In the genomic region with DNA sequence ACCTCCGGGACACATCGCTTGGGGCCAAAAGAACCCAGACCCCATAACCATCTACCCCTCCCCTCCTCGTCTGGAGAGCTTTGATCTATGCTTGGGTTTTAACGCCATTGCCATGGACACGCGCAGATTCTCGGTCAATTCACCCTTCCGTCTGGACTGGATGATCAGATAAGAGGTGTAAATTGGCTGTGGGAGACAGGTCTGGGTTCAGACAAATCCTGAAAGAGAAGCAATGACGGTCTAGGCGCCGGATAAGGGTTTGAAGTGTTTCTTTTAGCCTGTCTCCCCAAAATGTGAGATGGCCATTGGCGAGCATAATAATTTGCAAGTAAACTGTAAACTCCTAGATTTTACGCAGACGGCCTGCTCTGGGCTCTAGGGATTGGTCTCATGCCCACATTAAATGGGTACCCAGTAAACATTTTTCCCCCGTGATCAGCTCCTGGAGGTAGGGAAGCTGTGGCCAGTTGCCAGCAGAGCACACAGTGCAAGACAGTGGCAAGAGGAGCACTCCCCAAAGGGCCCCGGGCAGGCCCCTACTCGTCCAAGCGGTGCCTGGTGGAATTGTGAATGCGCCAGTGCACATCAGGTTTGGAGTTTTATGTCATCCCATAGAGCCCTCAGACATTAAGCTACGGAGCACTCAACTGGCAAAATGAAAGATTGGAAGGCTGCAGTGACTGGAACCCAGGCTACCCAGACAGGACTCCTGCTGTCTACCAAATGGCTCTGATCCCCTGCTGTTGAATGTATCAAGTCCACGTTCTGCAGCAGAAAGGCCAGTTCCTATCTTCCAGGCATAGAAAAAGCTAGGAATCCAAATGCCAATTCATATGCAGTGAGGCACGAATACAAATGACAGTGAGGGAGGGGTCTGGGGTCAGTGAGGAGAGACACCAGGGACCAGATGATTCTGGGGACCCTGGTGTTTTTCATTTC, we compare ENCODE assay signal across 9 cellular contexts. TPM values are rescaled to one million over a fixed set of nuclear protein-coding genes. Genes with fewer than 3 reads are reported as not detected.
A peak's percentile ranks its signal among the peaks of the same experiment; 100 is the strongest.
DNase-seq lines count a peak whose midpoint lies in the region; ATAC-seq, FAIRE-seq and TF ChIP-seq lines count a peak whose summit lies in the region.
"Had no signal": no experiment of that assay in that cellular context is flagged by ENCODE, and none has a peak within 500 bp of the region (broad histone marks: within the 10 kb centered on the region; RNA-seq: fewer than 3 reads in every experiment).

No MANE protein-coding gene starts in this region.

- H2AFZ ChIP-seq in H1 (ENCODE audit: low read length) = no peak overlapping the region

- POLR2A ChIA-PET in H1 (lab: Charles Lee; ENCODE audit: partially characterized antibody) = interaction anchor here (1.4 to 1.5 kb wide), 2 partner anchors 14 to 34 kb away, joined by 3 to 5 read pairs; no protein-coding TSS in a partner anchor
- POLR2A ChIA-PET in naive thymus-derived CD4-positive, alpha-beta T cell (lab: Charles Lee) = no interaction called here

- no peak for TF ChIP-seq EP300 in H1 (IDR thresholded peaks at IDR 0.05; ENCODE audit: borderline replicate concordance in 1 of 2, low read depth in 2 of 2, low read length in 2 of 2)

- H2AK5ac ChIP-seq in H1 (ENCODE audit: low read depth, low read length) = no peak overlapping the region

- H3K79me2 ChIP-seq in H1 (ENCODE audit: control insufficient read depth in 1 of 2, insufficient read depth in 2 of 2, low read length in 2 of 2) = peaks cover 0 to 57% of the 10 kb centered on the region in 2 experiments; a peak in 2 of 4 replicates

- intact Hi-C loops in naive thymus-derived CD4-positive, alpha-beta T cell (cut with micrococcal nuclease) = no loop called here
- intact Hi-C loops in posterior vena cava (cut with DNase I) = loop anchor here in 1 of 2 donors (5.0 to 10.0 kb wide), 2 partner anchors 45 to 238 kb away; no protein-coding TSS in a partner anchor

- no peak overlapping the region for H3K14ac ChIP-seq in H1 (ENCODE audit: insufficient read length)

- peak overlapping the region; percentile 91 to 97 for H3K4me2 ChIP-seq in H1 (ENCODE audit: insufficient read depth in 1 of 2, low read depth in 2 of 2, low read length in 2 of 2)

- no peak for TF ChIP-seq RAD21 in H1 (IDR thresholded peaks at IDR 0.05 in 1 of 2, conservative IDR thresholded peaks at IDR 0.05 in 1 of 2; ENCODE audit: low read depth in 2 of 2, low read length in 2 of 2)

- TF ChIP-seq POLR2A in H1 (IDR thresholded peaks at IDR 0.05; ENCODE audit: control extremely low read depth in 1 of 2, low read depth in 2 of 2, low read length in 2 of 2) = no peak

- no peaks in the 10 kb centered on the region for H4K20me1 ChIP-seq in H1 (replicated peaks in 1 of 2; ENCODE audit: control insufficient read depth in 1 of 2, insufficient read depth in 2 of 2, low read length in 2 of 2)

- H3K23ac ChIP-seq in H1 (ENCODE audit: insufficient read length) = no peak overlapping the region

- H3K9me3 ChIP-seq in HUES6 (ENCODE audit: control insufficient read depth, insufficient read depth, low read depth, low read length) = no peaks in the 10 kb centered on the region
- H3K9me3 ChIP-seq in H1 (ENCODE audit: insufficient read depth in 2 of 2, low read depth in 1 of 2, low read length in 1 of 2) = no peaks in the 10 kb centered on the region
- no peaks in the 10 kb centered on the region for H3K9me3 ChIP-seq in naive thymus-derived CD4-positive, alpha-beta T cell (ENCODE audit: control insufficient read depth in 2 of 3, low read length in 3 of 3)

- no peak overlapping the region for H2BK5ac ChIP-seq in H1 (ENCODE audit: low read depth, low read length)

- peak overlapping the region; percentile 44; the same call in 1 of the 2 replicates for H3K18ac ChIP-seq in H1 (ENCODE audit: extremely low read depth, low read length)

- peaks cover 54 to 73% (median 61%) of the 10 kb centered on the region in 5 donors for H3K27me3 Mint-ChIP-seq in naive thymus-derived CD4-positive, alpha-beta T cell
- peaks cover 72% of the 10 kb centered on the region for H3K27me3 Mint-ChIP-seq in activated CD8-positive, alpha-beta memory T cell treated with anti-CD3 and anti-CD28 coated beads, Interleukin-2, amount 10 ng/mL, durations not matched to agents 7 days and 5 days

- CTCF ChIA-PET in H1 (lab: Charles Lee; ENCODE audit: partially characterized antibody) = interaction anchor here (1.0 to 4.1 kb wide), 10 partner anchors 9 to 217 kb away, joined by 3 to 21 read pairs (median 4); no protein-coding TSS in a partner anchor
- CTCF ChIA-PET in naive thymus-derived CD4-positive, alpha-beta T cell (lab: Charles Lee) = no interaction called here
- CTCF ChIA-PET in activated CD8-positive, alpha-beta memory T cell treated with anti-CD3 and anti-CD28 coated beads, Interleukin-2, amount 10 ng/mL, durations not matched to agents 7 days and 5 days (lab: Charles Lee) = interaction anchor here (0.7 kb wide), 1 partner anchor 12 kb away, joined by 3 read pairs; no protein-coding TSS in a partner anchor

- 0 out of 2 replicates have a peak overlapping the region, but pooled peaks have one; percentile 13 for H2BK20ac ChIP-seq in H1 (ENCODE audit: low read length)

- H3K4ac ChIP-seq in H1 (replicated peaks; ENCODE audit: insufficient read length, low read depth, low read length) = peak overlapping the region; percentile 16

- DNase-seq in AG10803 (ENCODE audit: low read depth) (no peak), H1 (ENCODE audit: low read depth in 1 of 2, low spot score in 2 of 2) (peak in 1 of 2 experiments; percentile 58), posterior vena cava (ENCODE audit: low spot score) (no peak)
- no peak for DNase-seq in naive thymus-derived CD4-positive, alpha-beta T cell
- DNase-seq in central memory CD4-positive, alpha-beta T cell = no peak
- DNase-seq in activated CD8-positive, alpha-beta memory T cell treated with anti-CD3 and anti-CD28 coated beads, Interleukin-2, amount 10 ng/mL, durations not matched to agents 7 days and 5 days = no peak
- DNase-seq: EL had no signal

- H3K9ac ChIP-seq in HUES6 (ENCODE audit: low read length) (peak overlapping the region; percentile 90), H1 (replicated peaks in 1 of 4; ENCODE audit: extremely low read depth in 1 of 4, low read depth in 3 of 4, low read length in 3 of 4) (no peak overlapping the region)

- FAIRE-seq in H1 (lab: Jason Lieb, UNC) = no peak

- no peak overlapping the region for H3K27ac Mint-ChIP-seq in naive thymus-derived CD4-positive, alpha-beta T cell
- no peak overlapping the region for H3K27ac Mint-ChIP-seq in activated CD8-positive, alpha-beta memory T cell treated with anti-CD3 and anti-CD28 coated beads, Interleukin-2, amount 10 ng/mL, durations not matched to agents 7 days and 5 days

- H2BK120ac ChIP-seq in H1 (replicated peaks; ENCODE audit: low read depth, low read length) = no peak overlapping the region

- H3K4me1 ChIP-seq in HUES6 (ENCODE audit: control insufficient read depth, insufficient read depth, low read length) = peaks cover 39% of the 10 kb centered on the region
- H3K4me1 ChIP-seq in H1 (replicated peaks in 1 of 4; ENCODE audit: control insufficient read depth in 3 of 4, insufficient read depth in 4 of 4, low read length in 3 of 4) = peaks cover 14 to 23% (median 15%) of the 10 kb centered on the region in 4 experiments
- H3K4me1 ChIP-seq in naive thymus-derived CD4-positive, alpha-beta T cell (ENCODE audit: control insufficient read depth in 2 of 2, insufficient read depth in 2 of 2, low read length in 2 of 2) = no peaks in the 10 kb centered on the region

- H3K4me1 Mint-ChIP-seq in naive thymus-derived CD4-positive, alpha-beta T cell = peaks cover 5 to 40% (median 25%) of the 10 kb centered on the region in 7 donors
- peaks cover 8% of the 10 kb centered on the region for H3K4me1 Mint-ChIP-seq in activated CD8-positive, alpha-beta memory T cell treated with anti-CD3 and anti-CD28 coated beads, Interleukin-2, amount 10 ng/mL, durations not matched to agents 7 days and 5 days

- no peak overlapping the region for H4K5ac ChIP-seq in H1 (ENCODE audit: insufficient read length, low read depth, low read length)

- no peak overlapping the region for H3K56ac ChIP-seq in H1 (replicated peaks; ENCODE audit: insufficient read length, low read depth, low read length)

- TF ChIP-seq CTCF in AG10803 (conservative IDR thresholded peaks at IDR 0.05; ENCODE audit: low read length) (no peak), H1 (IDR thresholded peaks at IDR 0.05; ENCODE audit: control extremely low read depth in 1 of 3, insufficient read depth in 1 of 3, low read depth in 1 of 3, low read length in 3 of 3) (no peak)

- H4K91ac ChIP-seq in H1 (replicated peaks; ENCODE audit: insufficient read length, low read length) = peak overlapping the region; percentile 22

- H3K27ac ChIP-seq in HUES6 (ENCODE audit: low read depth, low read length) (peak overlapping the region; percentile 57; the same call in 1 of the 2 replicates), H1 (ENCODE audit: low read depth, low read length) (no peak overlapping the region)
- no peak overlapping the region for H3K27ac ChIP-seq in naive thymus-derived CD4-positive, alpha-beta T cell (ENCODE audit: low read depth, low read length)

- peak overlapping the region in 8 of 10 donors; percentile 23 to 91 (median 63) for H3K4me3 Mint-ChIP-seq in naive thymus-derived CD4-positive, alpha-beta T cell
- no peak overlapping the region for H3K4me3 Mint-ChIP-seq in activated CD8-positive, alpha-beta memory T cell treated with anti-CD3 and anti-CD28 coated beads, Interleukin-2, amount 10 ng/mL, durations not matched to agents 7 days and 5 days

- no peaks in the 10 kb centered on the region for H3K9me3 Mint-ChIP-seq in naive thymus-derived CD4-positive, alpha-beta T cell
- H3K9me3 Mint-ChIP-seq in activated CD8-positive, alpha-beta memory T cell treated with anti-CD3 and anti-CD28 coated beads, Interleukin-2, amount 10 ng/mL, durations not matched to agents 7 days and 5 days (ENCODE audit: low read depth) = no peaks in the 10 kb centered on the region

- peaks cover 21% of the 10 kb centered on the region for H3K23me2 ChIP-seq in H1 (ENCODE audit: low read depth, low read length)

- H3K4me3 ChIP-seq in AG10803 (ENCODE audit: low read length) (peak overlapping the region; percentile 81; the same call in 1 of the 2 replicates), HUES6 (ENCODE audit: low read depth, low read length) (peak overlapping the region; percentile 61), H1 (ENCODE audit: extremely low read depth in 1 of 4, insufficient read depth in 2 of 4, low read depth in 3 of 4, low read length in 4 of 4) (peak overlapping the region; percentile 57 to 77 (median 62); a peak in 7 of 8 replicates)
- H3K4me3 ChIP-seq in naive thymus-derived CD4-positive, alpha-beta T cell (ENCODE audit: low read length) = no peak overlapping the region

- H3K36me3 ChIP-seq in HUES6 (ENCODE audit: control insufficient read depth, insufficient read depth, low read length) (no peaks in the 10 kb centered on the region), H1 (ENCODE audit: control insufficient read depth in 2 of 4, insufficient read depth in 4 of 4, low read length in 3 of 4) (no peaks in the 10 kb centered on the region)
- H3K36me3 ChIP-seq in naive thymus-derived CD4-positive, alpha-beta T cell (ENCODE audit: control insufficient read depth in 2 of 3, insufficient read depth in 3 of 3, low read length in 3 of 3) = no peaks in the 10 kb centered on the region

- ATAC-seq in naive thymus-derived CD4-positive, alpha-beta T cell = no peak
- no peak for ATAC-seq in HG02852 (IDR thresholded peaks at IDR 0.05; ENCODE audit: unreplicated experiment)
- ATAC-seq in activated CD8-positive, alpha-beta memory T cell treated with anti-CD3 and anti-CD28 coated beads, Interleukin-2, amount 10 ng/mL, durations not matched to agents 7 days and 5 days = no peak

- H4K8ac ChIP-seq in H1 (ENCODE audit: extremely low read depth, insufficient read depth, low read length) = no peak overlapping the region

- no peak overlapping the region for H2BK12ac ChIP-seq in H1 (ENCODE audit: low read depth, low read length)

- 0 out of 2 replicates have a peak overlapping the region, but pooled peaks have one; percentile 40 for H2BK15ac ChIP-seq in H1 (ENCODE audit: low read length)

- 58% methylated on average over 22 of the region's 22 CpGs; no CpG with 5 or more reads in 1 of the 2 experiments for WGBS in H1 (ENCODE audit: extremely low coverage in 1 of 2, insufficient coverage in 1 of 2, insufficient read length in 1 of 2, insufficient replicate concordance in 2 of 2, low coverage in 1 of 2, low lambda C conversion rate in 2 of 2, missing lambda C conversion rate in 1 of 2), 2 experiments

- H3K79me1 ChIP-seq in H1 (ENCODE audit: low read depth, low read length) = peaks cover 7% of the 10 kb centered on the region; the same call in 1 of the 2 replicates

- H3K36me3 Mint-ChIP-seq in naive thymus-derived CD4-positive, alpha-beta T cell = peaks cover 0 to 5% (median 0%) of the 10 kb centered on the region in 5 donors
- no peaks in the 10 kb centered on the region for H3K36me3 Mint-ChIP-seq in activated CD8-positive, alpha-beta memory T cell treated with anti-CD3 and anti-CD28 coated beads, Interleukin-2, amount 10 ng/mL, durations not matched to agents 7 days and 5 days

- H3K27me3 ChIP-seq in HUES6 (ENCODE audit: control insufficient read depth, insufficient read depth, low read length) (peaks cover 54% of the 10 kb centered on the region), H1 (replicated peaks in 1 of 4; ENCODE audit: control insufficient read depth in 3 of 4, extremely low read depth in 1 of 4, insufficient read depth in 3 of 4, low read length in 3 of 4) (peaks cover 4 to 47% (median 34%) of the 10 kb centered on the region in 4 experiments; a peak in 6 of 7 replicates)
- H3K27me3 ChIP-seq in naive thymus-derived CD4-positive, alpha-beta T cell (ENCODE audit: control insufficient read depth in 2 of 2, insufficient read depth in 2 of 2, low read length in 2 of 2) = peaks cover 0 to 9% of the 10 kb centered on the region in 2 donors

RNA-seq across cellular contexts. Expression of gene NRP2, which starts 5.0 kb away (rescaled TPM):
- 36.9 and 37.8 TPM in 2 replicates for total RNA-seq in H1 (2021; fragmentation: NEBNext Ultra II Directional; extraction: Animal tissue kit (Norgen Biotek cat#: 25700))
- 26.7 and 32.0 TPM in 2 replicates for polyA plus RNA-seq in H1 (2011; rRNA removed)
- 23.9 TPM for polyA plus RNA-seq in H1 (2011; cell fraction: cytosol; rRNA removed)
- 56.3 TPM for polyA plus RNA-seq in H1 (2011; cell fraction: nucleus; rRNA removed)
- 35.4 to 38.0 TPM (median 37.0 TPM) in 4 replicates for polyA plus RNA-seq in H1 (2012, experiment 1 of 2)
- polyA plus RNA-seq in H1 (2012, experiment 2 of 2) = 10.6 TPM
- 46.7 TPM for polyA plus RNA-seq in H1 (2013, experiment 1 of 2)
- polyA plus RNA-seq in H1 (2013, experiment 2 of 2) = 42.5 TPM
- polyA minus RNA-seq in H1 (2011; rRNA and poly(A)+ RNA removed) = 78.9 and 87.3 TPM in 2 replicates
- polyA minus RNA-seq in H1 (2011; cell fraction: cytosol; rRNA and poly(A)+ RNA removed) = 24.7 TPM
- 82.2 TPM for polyA minus RNA-seq in H1 (2011; cell fraction: nucleus; rRNA and poly(A)+ RNA removed)
- total RNA-seq in naive thymus-derived CD4-positive, alpha-beta T cell = 10 to 100 TPM in 1 of 5 experiments, 1 to 10 TPM in 3, under 1 TPM in 1; 0.50 to 23.7 (median 2.2) TPM
- polyA plus RNA-seq in naive thymus-derived CD4-positive, alpha-beta T cell = under 1 TPM; 0.35 to 0.51 TPM
- 1 to 10 TPM in 1 of 2 experiments, under 1 TPM in 1; 0.26 to 5.7 TPM for total RNA-seq in activated CD8-positive, alpha-beta memory T cell treated with anti-CD3 and anti-CD28 coated beads, Interleukin-2, amount 10 ng/mL, durations not matched to agents 7 days and 5 days
- total RNA-seq in posterior vena cava = 10 to 100 TPM; 80.8 to 93.5 TPM
